Comparison of ENCODE assay signal across 10 cellular contexts in genomic region chr1:153866045-153866850, GRCh38. TPM values are rescaled to one million over a fixed set of nuclear protein-coding genes. Genes with fewer than 3 reads are reported as not detected.
DNase-seq lines count a peak whose midpoint lies in the region; ATAC-seq and TF ChIP-seq lines count a peak whose summit lies in the region.
"Had no signal": no experiment of that assay in that cellular context is flagged by ENCODE, and none has a peak within 500 bp of the region (broad histone marks: within the 10 kb centered on the region; RNA-seq: fewer than 3 reads in every experiment).

No MANE protein-coding gene starts in this region.

- POLR2A ChIA-PET in CD4-positive, alpha-beta T cell (lab: Charles Lee) = no interaction called here

- no peak for ATAC-seq in CD4-positive, alpha-beta T cell (ENCODE audit: poor library complexity)
- peak; percentile 68 for ATAC-seq in GM21723 (IDR thresholded peaks at IDR 0.05; ENCODE audit: unreplicated experiment)
- no peak for ATAC-seq in HG02588 (IDR thresholded peaks at IDR 0.05; ENCODE audit: unreplicated experiment)

- no peaks in the 10 kb centered on the region for H3K27me3 Mint-ChIP-seq in CD4-positive, alpha-beta T cell
- H3K27me3 Mint-ChIP-seq in T-helper 2 cell treated with Interferon-gamma antibody and Interleukin-4, amounts not matched to agents 5 μg/mL and 100 μg/mL, for 36 hours (ENCODE audit: low read depth) = no peaks in the 10 kb centered on the region
- no peaks in the 10 kb centered on the region for H3K27me3 Mint-ChIP-seq in progenitor cell of endocrine pancreas

- no peak overlapping the region for H3K27ac ChIP-seq in CD4-positive, alpha-beta T cell (ENCODE audit: low read depth, low read length)

- no peak overlapping the region for H3K4me3 Mint-ChIP-seq in CD4-positive, alpha-beta T cell
- no peak overlapping the region for H3K4me3 Mint-ChIP-seq in T-helper 2 cell treated with Interferon-gamma antibody and Interleukin-4, amounts not matched to agents 5 μg/mL and 100 μg/mL, for 36 hours
- no peak overlapping the region for H3K4me3 Mint-ChIP-seq in progenitor cell of endocrine pancreas (ENCODE audit: low read depth)

- H3K27me3 ChIP-seq in CD4-positive, alpha-beta T cell (ENCODE audit: control insufficient read depth, insufficient read depth, low read length) = no peaks in the 10 kb centered on the region

- no peaks in the 10 kb centered on the region for H3K9me3 ChIP-seq in CD4-positive, alpha-beta T cell (ENCODE audit: control insufficient read depth, low read length)

- peak overlapping the region; percentile 61 for H3K27ac Mint-ChIP-seq in CD4-positive, alpha-beta T cell
- peak overlapping the region; percentile 68 for H3K27ac Mint-ChIP-seq in T-helper 2 cell treated with Interferon-gamma antibody and Interleukin-4, amounts not matched to agents 5 μg/mL and 100 μg/mL, for 36 hours
- no peak overlapping the region for H3K27ac Mint-ChIP-seq in progenitor cell of endocrine pancreas

- intact Hi-C loops in CD4-positive, alpha-beta T cell (cut with DNase I, micrococcal nuclease) = no loop called here

- H3K4me1 Mint-ChIP-seq in CD4-positive, alpha-beta T cell (ENCODE audit: low read depth) = peaks cover 47% of the 10 kb centered on the region
- H3K4me1 Mint-ChIP-seq in T-helper 2 cell treated with Interferon-gamma antibody and Interleukin-4, amounts not matched to agents 5 μg/mL and 100 μg/mL, for 36 hours (ENCODE audit: low read depth) = peaks cover 13% of the 10 kb centered on the region
- no peaks in the 10 kb centered on the region for H3K4me1 Mint-ChIP-seq in progenitor cell of endocrine pancreas (ENCODE audit: low read depth)

- DNase-seq in CD4-positive, alpha-beta T cell = no peak
- DNase-seq in T-helper 2 cell treated with Interferon-gamma antibody and Interleukin-4, amounts not matched to agents 5 μg/mL and 100 μg/mL, for 36 hours (ENCODE audit: low spot score) = no peak
- DNase-seq in iris pigment epithelial cell (ENCODE audit: low read depth) (peak; percentile 72), progenitor cell of endocrine pancreas (ENCODE audit: low spot score, unreplicated experiment) (no peak), NCI-H2227 (lab: John Stamatoyannopoulos, UW; ENCODE audit: unreplicated experiment) (no peak), foreskin melanocyte (no peak)
- DNase-seq: posterior cingulate gyrus, SW 1271 had no signal

- no peaks in the 10 kb centered on the region for H3K9me3 Mint-ChIP-seq in CD4-positive, alpha-beta T cell
- no peaks in the 10 kb centered on the region for H3K9me3 Mint-ChIP-seq in T-helper 2 cell treated with Interferon-gamma antibody and Interleukin-4, amounts not matched to agents 5 μg/mL and 100 μg/mL, for 36 hours
- peaks cover 3% of the 10 kb centered on the region for H3K9me3 Mint-ChIP-seq in progenitor cell of endocrine pancreas (ENCODE audit: low read depth)

- CTCF ChIA-PET in CD4-positive, alpha-beta T cell (lab: Charles Lee) = interaction anchor here (0.6 to 1.6 kb wide), 4 partner anchors 12 to 1196 kb away, joined by 3 to 4 read pairs (median 4); no protein-coding TSS in a partner anchor

- H3K36me3 Mint-ChIP-seq in CD4-positive, alpha-beta T cell (ENCODE audit: low read depth) = peaks cover 34% of the 10 kb centered on the region
- peaks cover 7% of the 10 kb centered on the region for H3K36me3 Mint-ChIP-seq in T-helper 2 cell treated with Interferon-gamma antibody and Interleukin-4, amounts not matched to agents 5 μg/mL and 100 μg/mL, for 36 hours (ENCODE audit: low read depth)
- H3K36me3 Mint-ChIP-seq in progenitor cell of endocrine pancreas (ENCODE audit: insufficient read depth) = peaks cover 10% of the 10 kb centered on the region

- no peak for TF ChIP-seq CTCF in CD4-positive, alpha-beta T cell (IDR thresholded peaks at IDR 0.05)
- no peak for TF ChIP-seq CTCF in progenitor cell of endocrine pancreas (IDR thresholded peaks at IDR 0.05; ENCODE audit: unreplicated experiment)

RNA-seq across cellular contexts. Expression of gene GATAD2B, which starts 56.5 kb away (rescaled TPM):
- total RNA-seq in CD4-positive, alpha-beta T cell = 10 to 100 TPM; 51.6 to 52.3 TPM
- 48.8 and 52.6 TPM in 2 replicates for total RNA-seq in progenitor cell of endocrine pancreas
